ENCODE assay signal across 8 cellular contexts in genomic region chr11:82229346-82229745, GRCh38.
DNase-seq lines count a peak whose midpoint lies in the region; ATAC-seq and TF ChIP-seq lines count a peak whose summit lies in the region.

No MANE protein-coding gene starts in this region.

- no peak overlapping the region for H3K4me3 ChIP-seq in ascending aorta
- no peak overlapping the region for H3K4me3 ChIP-seq in neural progenitor cell
- no peak overlapping the region for H3K4me3 ChIP-seq in CD8-positive, alpha-beta T cell (ENCODE audit: low read depth, low read length)

- peaks cover 0 to 4% of the 10 kb centered on the region in 2 donors for H3K9me3 ChIP-seq in ascending aorta
- H3K9me3 ChIP-seq in neural progenitor cell (ENCODE audit: low read depth), result no peaks in the 10 kb centered on the region
- no peaks in the 10 kb centered on the region for H3K9me3 ChIP-seq in CD8-positive, alpha-beta T cell (ENCODE audit: low read length)

- H3K27ac ChIP-seq in 22Rv1, result no peak overlapping the region
- no peak overlapping the region for H3K27ac ChIP-seq in ascending aorta
- H3K27ac ChIP-seq in neural progenitor cell, result no peak overlapping the region
- H3K27ac ChIP-seq in CD8-positive, alpha-beta T cell (ENCODE audit: low read depth, low read length), result no peak overlapping the region

- H3K9ac ChIP-seq in neural progenitor cell, result no peak overlapping the region

- no peak overlapping the region for H3K4me3 Mint-ChIP-seq in neural progenitor cell
- H3K4me3 Mint-ChIP-seq in CD8-positive, alpha-beta T cell, result no peak overlapping the region

- ATAC-seq in GM18867 (IDR thresholded peaks at IDR 0.05; ENCODE audit: unreplicated experiment), result peak; percentile 72
- ATAC-seq in CD8-positive, alpha-beta T cell, result no peak

- CTCF ChIA-PET in CD8-positive, alpha-beta T cell (lab: Charles Lee), result interaction anchor here (1.1 to 1.3 kb wide), 2 partner anchors 442 to 584 kb away, joined by 4 to 6 read pairs; no protein-coding TSS in a partner anchor

- H3K27me3 ChIP-seq in ascending aorta (no peaks in the 10 kb centered on the region), neural progenitor cell (no peaks in the 10 kb centered on the region)
- H3K27me3 ChIP-seq in CD8-positive, alpha-beta T cell (ENCODE audit: insufficient read depth, low read length), result no peaks in the 10 kb centered on the region

- H2AFZ ChIP-seq in neural progenitor cell (replicated peaks), result no peak overlapping the region

- no peaks in the 10 kb centered on the region for H3K79me2 ChIP-seq in neural progenitor cell (ENCODE audit: low read depth)

- H3K36me3 ChIP-seq in ascending aorta, result no peaks in the 10 kb centered on the region
- H3K36me3 ChIP-seq in neural progenitor cell, result no peaks in the 10 kb centered on the region
- no peaks in the 10 kb centered on the region for H3K36me3 ChIP-seq in CD8-positive, alpha-beta T cell (ENCODE audit: insufficient read depth, low read length)

- peak; percentile 6 for DNase-seq in LoVo (ENCODE audit: low spot score)
- DNase-seq in ascending aorta (ENCODE audit: low spot score in 2 of 2), result no peak
- peak; percentile 40 for DNase-seq in neural progenitor cell (ENCODE audit: low spot score)
- DNase-seq in activated naive CD4-positive, alpha-beta T cell treated with anti-CD3 and anti-CD28 coated beads, Interleukin-2, amount 50 U/mL, for 16 hours, result no peak
- DNase-seq in NK-92 (lab: John Stamatoyannopoulos, UW; ENCODE audit: unreplicated experiment), result no peak
- DNase-seq in CD8-positive, alpha-beta T cell, result no peak

- no peaks in the 10 kb centered on the region for H3K36me3 Mint-ChIP-seq in neural progenitor cell
- no peaks in the 10 kb centered on the region for H3K36me3 Mint-ChIP-seq in CD8-positive, alpha-beta T cell

- no peak overlapping the region for H3K4me2 ChIP-seq in neural progenitor cell

- POLR2A ChIA-PET in CD8-positive, alpha-beta T cell (lab: Charles Lee), result no interaction called here

- no peaks in the 10 kb centered on the region for H4K20me1 ChIP-seq in neural progenitor cell (ENCODE audit: low read depth)

- peak; percentile 73 for TF ChIP-seq CTCF in 22Rv1 (IDR thresholded peaks at IDR 0.05)
- TF ChIP-seq CTCF in ascending aorta (IDR thresholded peaks at IDR 0.05), result peak in 2 of 3 experiments; percentile 9 to 14
- peak; percentile 68 for TF ChIP-seq CTCF in neural progenitor cell (IDR thresholded peaks at IDR 0.05)
- no peak for TF ChIP-seq CTCF in CD8-positive, alpha-beta T cell (IDR thresholded peaks at IDR 0.05)

- intact Hi-C loops in ascending aorta (cut with DNase I), result no loop called here
- intact Hi-C loops in CD8-positive, alpha-beta T cell (cut with DNase I, micrococcal nuclease), result loop anchor here (1.0 to 2.0 kb wide), 4 partner anchors 22 to 585 kb away; no protein-coding TSS in a partner anchor

- H3K4me1 ChIP-seq in ascending aorta (no peaks in the 10 kb centered on the region), neural progenitor cell (no peaks in the 10 kb centered on the region)
- no peaks in the 10 kb centered on the region for H3K4me1 ChIP-seq in CD8-positive, alpha-beta T cell (ENCODE audit: insufficient read depth, low read length)

- no peaks in the 10 kb centered on the region for H3F3A ChIP-seq in neural progenitor cell (ENCODE audit: low read depth)

- no peaks in the 10 kb centered on the region for H3K4me1 Mint-ChIP-seq in neural progenitor cell
- H3K4me1 Mint-ChIP-seq in CD8-positive, alpha-beta T cell (ENCODE audit: low read depth), result no peaks in the 10 kb centered on the region

- no peaks in the 10 kb centered on the region for H3K27me3 Mint-ChIP-seq in neural progenitor cell (ENCODE audit: insufficient read depth, low read depth)
- peaks cover 3% of the 10 kb centered on the region for H3K27me3 Mint-ChIP-seq in CD8-positive, alpha-beta T cell (ENCODE audit: low read depth)

- H3K9me3 Mint-ChIP-seq in neural progenitor cell, result no peaks in the 10 kb centered on the region
- no peaks in the 10 kb centered on the region for H3K9me3 Mint-ChIP-seq in CD8-positive, alpha-beta T cell

- no peak overlapping the region for H3K27ac Mint-ChIP-seq in neural progenitor cell
- no peak overlapping the region for H3K27ac Mint-ChIP-seq in CD8-positive, alpha-beta T cell

Comparison
In these comparisons a context has a peak if more than half of its experiments do, and no peak if none do; other contexts are left out.
1. DNase-seq: peak in LoVo (single experiment) and neural progenitor cell (single experiment); none in ascending aorta (0 of 2), activated naive CD4-positive, alpha-beta T cell treated with anti-CD3 and anti-CD28 coated beads, Interleukin-2, amount 50 U/mL, for 16 hours (single experiment), NK-92 (single experiment) and CD8-positive, alpha-beta T cell (0 of 7).